In the genomic region with DNA sequence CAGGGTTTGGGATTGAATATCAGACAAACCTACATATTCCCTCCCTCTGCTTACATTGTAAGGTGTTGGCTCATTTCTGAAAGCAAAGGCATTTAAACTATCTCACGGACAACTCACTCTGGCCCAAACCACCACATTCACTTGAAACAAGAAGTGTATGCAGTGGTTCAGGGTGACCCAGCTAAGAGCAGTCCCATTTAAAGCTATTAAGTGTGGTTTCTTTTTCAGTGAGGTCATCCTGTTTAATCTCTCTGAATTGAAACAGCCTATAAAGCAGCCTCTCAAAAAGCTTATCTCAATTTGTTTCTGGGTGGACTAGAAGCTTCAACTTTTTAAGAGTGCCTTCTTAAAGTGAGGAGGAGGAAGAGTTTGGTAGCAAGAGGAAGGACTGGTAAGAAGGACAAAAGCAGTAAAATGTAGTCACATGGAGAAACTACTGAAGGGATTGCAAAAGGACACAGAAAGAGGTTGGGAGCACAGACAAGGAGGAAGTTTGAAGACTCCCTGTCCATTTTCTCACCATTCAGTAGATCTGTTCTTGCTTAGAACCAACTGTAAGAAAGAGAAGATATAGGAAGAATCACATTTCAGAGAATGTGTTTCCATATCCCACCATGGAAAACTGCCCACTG, we compare ENCODE assay signal across 9 cellular contexts.
DNase-seq lines count a peak whose midpoint lies in the region; ATAC-seq and FAIRE-seq lines count a peak whose summit lies in the region.
"Had no signal": no experiment of that assay in that cellular context is flagged by ENCODE, and none has a peak within 500 bp of the region (broad histone marks: within the 10 kb centered on the region; RNA-seq: fewer than 3 reads in every experiment).

No MANE protein-coding gene starts in this region.

- H3K14ac ChIP-seq in mesenchymal stem cell (ENCODE audit: low read length in 2 of 2): no peak overlapping the region

- H4K8ac ChIP-seq in mesenchymal stem cell (ENCODE audit: low read length) (no peak overlapping the region), mesendoderm (ENCODE audit: low read depth, low read length) (no peak overlapping the region)

- H3K27me3 ChIP-seq in mesenchymal stem cell (ENCODE audit: control insufficient read depth in 1 of 2, insufficient read depth in 1 of 2, low read length in 2 of 2) (no peaks in the 10 kb centered on the region), mesendoderm (ENCODE audit: insufficient read depth, low read length, poor library complexity) (no peaks in the 10 kb centered on the region), small intestine (ENCODE audit: control insufficient read depth in 2 of 2, insufficient read depth in 2 of 2, low read length in 2 of 2) (no peaks in the 10 kb centered on the region)

- H2BK120ac ChIP-seq in mesenchymal stem cell (ENCODE audit: low read depth, low read length) (no peak overlapping the region), mesendoderm (ENCODE audit: low read depth, low read length) (no peak overlapping the region)

- H3K79me2 ChIP-seq in mesendoderm (ENCODE audit: control insufficient read depth, insufficient read depth, low read length): no peaks in the 10 kb centered on the region

- H3K4ac ChIP-seq in mesenchymal stem cell (ENCODE audit: low read depth in 1 of 2, low read length in 2 of 2): no peak overlapping the region
- no peak overlapping the region for H3K4ac ChIP-seq in mesendoderm (ENCODE audit: low read depth, low read length)

- H2BK15ac ChIP-seq in mesenchymal stem cell (ENCODE audit: low read depth, poor library complexity, severe bottlenecking) (no peak overlapping the region), mesendoderm (replicated peaks; ENCODE audit: low read depth) (no peak overlapping the region)

- H2AFZ ChIP-seq in mesenchymal stem cell (ENCODE audit: low read depth, low read length): no peak overlapping the region

- H3K9me3 ChIP-seq in mesenchymal stem cell (ENCODE audit: control insufficient read depth, low read length) (no peaks in the 10 kb centered on the region), small intestine (ENCODE audit: control insufficient read depth, low read depth) (no peaks in the 10 kb centered on the region)

- FAIRE-seq in small intestine (lab: Jason Lieb, UNC): no peak

- H3K56ac ChIP-seq in mesendoderm (ENCODE audit: low read length): no peak overlapping the region

- peak; percentile 52 for ATAC-seq in GM21786 (IDR thresholded peaks at IDR 0.05; ENCODE audit: unreplicated experiment)

- H3K4me3 ChIP-seq in mesenchymal stem cell (ENCODE audit: insufficient read depth in 1 of 2, low read depth in 1 of 2, low read length in 2 of 2) (no peak overlapping the region), mesendoderm (ENCODE audit: low read length) (no peak overlapping the region), small intestine (ENCODE audit: low read depth in 1 of 2, low read length in 2 of 2) (no peak overlapping the region)

- H2AK5ac ChIP-seq in mesenchymal stem cell (ENCODE audit: low read length, severe bottlenecking): no peak overlapping the region
- no peak overlapping the region for H2AK5ac ChIP-seq in mesendoderm (ENCODE audit: low read length)

- DNase-seq in GM03348 (ENCODE audit: low spot score): peak; percentile 20
- DNase-seq in NOMO-1 treated with dmso at 0.1 percent for 144 hours (lab: John Stamatoyannopoulos, UW; ENCODE audit: unreplicated experiment): peak; percentile 47
- DNase-seq in mesenchymal stem cell: peak; percentile 62
- DNase-seq in COLO829 (ENCODE audit: low spot score): no peak
- no peak for DNase-seq in activated CD4-positive, alpha-beta T cell treated with anti-CD3 and anti-CD28 coated beads, Interleukin-2, amount 50 U/mL, for 1 hour
- DNase-seq in mesendoderm: no peak
- DNase-seq in small intestine: no peak
- DNase-seq: glutamatergic neuron had no signal

- H3K4me1 ChIP-seq in mesenchymal stem cell (ENCODE audit: control insufficient read depth, insufficient read depth, low read depth, low read length) (no peaks in the 10 kb centered on the region), mesendoderm (ENCODE audit: control insufficient read depth, low read depth, low read length) (no peaks in the 10 kb centered on the region), small intestine (ENCODE audit: control insufficient read depth in 2 of 2, insufficient read depth in 1 of 2, low read depth in 1 of 2, low read length in 1 of 2) (no peaks in the 10 kb centered on the region)

- 29% methylated on average over 1 of the region's 1 CpG for WGBS in mesenchymal stem cell
- no CpG with 5 or more reads among the region's 1 CpG for whole genome bisulfite sequencing in mesendoderm (ENCODE audit: extremely low coverage, insufficient coverage, low lambda C conversion rate)
- 51 to 68% (median 67%) methylated on average over 1 of the region's 1 CpG for WGBS in small intestine, 3 donors

- H3K36me3 ChIP-seq in mesenchymal stem cell (ENCODE audit: control insufficient read depth in 1 of 2, insufficient read depth in 2 of 2, low read depth in 1 of 2, low read length in 2 of 2): no peaks in the 10 kb centered on the region
- no peaks in the 10 kb centered on the region for H3K36me3 ChIP-seq in mesendoderm (ENCODE audit: control insufficient read depth, insufficient read depth, low read length)
- H3K36me3 ChIP-seq in small intestine (ENCODE audit: control insufficient read depth in 2 of 2, insufficient read depth in 2 of 2, low read length in 2 of 2): no peaks in the 10 kb centered on the region

- H3K79me1 ChIP-seq in mesenchymal stem cell (replicated peaks; ENCODE audit: low read length, poor library complexity, severe bottlenecking): no peaks in the 10 kb centered on the region
- no peaks in the 10 kb centered on the region for H3K79me1 ChIP-seq in mesendoderm (ENCODE audit: low read length)

- H3K23ac ChIP-seq in mesenchymal stem cell (ENCODE audit: low read length in 2 of 2) (no peak overlapping the region), mesendoderm (ENCODE audit: low read length) (no peak overlapping the region)

- H2BK5ac ChIP-seq in mesenchymal stem cell (ENCODE audit: low read depth, low read length, poor library complexity, severe bottlenecking) (no peak overlapping the region), mesendoderm (ENCODE audit: low read length) (no peak overlapping the region)

- H4K91ac ChIP-seq in mesenchymal stem cell (ENCODE audit: low read length): no peak overlapping the region

- H2BK12ac ChIP-seq in mesenchymal stem cell (ENCODE audit: low read length in 2 of 2): no peak overlapping the region

- H3K27ac ChIP-seq in mesenchymal stem cell (ENCODE audit: low read length, poor library complexity, severe bottlenecking) (no peak overlapping the region), mesendoderm (ENCODE audit: low read depth, low read length) (no peak overlapping the region), small intestine (ENCODE audit: low read depth in 1 of 2, low read length in 1 of 2) (no peak overlapping the region)

- H3K4me2 ChIP-seq in mesenchymal stem cell (ENCODE audit: low read length, poor library complexity, severe bottlenecking): no peak overlapping the region
- no peak overlapping the region for H3K4me2 ChIP-seq in mesendoderm (ENCODE audit: low read length)

- no peak overlapping the region for H3K18ac ChIP-seq in mesenchymal stem cell (ENCODE audit: low read depth in 1 of 2, low read length in 2 of 2)
- H3K18ac ChIP-seq in mesendoderm (ENCODE audit: low read length): no peak overlapping the region

- no peak overlapping the region for H4K5ac ChIP-seq in mesendoderm (ENCODE audit: low read length)

- H3K9ac ChIP-seq in mesenchymal stem cell (ENCODE audit: low read length) (peak overlapping the region; percentile 1), mesendoderm (ENCODE audit: low read length) (no peak overlapping the region)

Comparison
In these comparisons a context has a peak if more than half of its experiments do, and no peak if none do; other contexts are left out.
1. DNase-seq: peak in GM03348 (single experiment), NOMO-1 treated with dmso at 0.1 percent for 144 hours (single experiment) and mesenchymal stem cell (single experiment); none in COLO829 (single experiment), activated CD4-positive, alpha-beta T cell treated with anti-CD3 and anti-CD28 coated beads, Interleukin-2, amount 50 U/mL, for 1 hour (single experiment), mesendoderm (single experiment) and small intestine (single experiment).